In genomic region chr18:69969491-69969890, GRCh38 we compare ENCODE assay signal across 21 cellular contexts. TPM values are rescaled to one million over a fixed set of nuclear protein-coding genes. Genes with fewer than 3 reads are reported as not detected.
DNase-seq lines count a peak whose midpoint lies in the region; ATAC-seq and TF ChIP-seq lines count a peak whose summit lies in the region.
"Had no signal": no experiment of that assay in that cellular context is flagged by ENCODE, and none has a peak within 500 bp of the region (broad histone marks: within the 10 kb centered on the region; RNA-seq: fewer than 3 reads in every experiment).

No MANE protein-coding gene starts in this region.

- CTCF ChIA-PET in activated CD4-positive, alpha-beta memory T cell treated with anti-CD3 and anti-CD28 coated beads, Interleukin-2, amount 10 ng/mL, durations not matched to agents 7 days and 5 days (lab: Charles Lee) = no interaction called here

- no peaks in the 10 kb centered on the region for H3K27me3 Mint-ChIP-seq in naive thymus-derived CD8-positive, alpha-beta T cell
- H3K27me3 Mint-ChIP-seq in activated CD4-positive, alpha-beta memory T cell treated with anti-CD3 and anti-CD28 coated beads, Interleukin-2, amount 10 ng/mL, durations not matched to agents 7 days and 5 days = no peaks in the 10 kb centered on the region
- H3K27me3 Mint-ChIP-seq: IgD-negative memory B cell had no signal

- no peak for TF ChIP-seq CTCF in fibroblast of mammary gland (conservative IDR thresholded peaks at IDR 0.05; ENCODE audit: control insufficient read depth, insufficient read depth, low read depth, low read length)

- H3K4me3 Mint-ChIP-seq in naive thymus-derived CD8-positive, alpha-beta T cell = no peak overlapping the region
- H3K4me3 Mint-ChIP-seq in activated CD4-positive, alpha-beta memory T cell treated with anti-CD3 and anti-CD28 coated beads, Interleukin-2, amount 10 ng/mL, durations not matched to agents 7 days and 5 days = no peak overlapping the region
- H3K4me3 Mint-ChIP-seq: HFFc6, IgD-negative memory B cell had no signal

- H3K27ac Mint-ChIP-seq in naive thymus-derived CD8-positive, alpha-beta T cell = no peak overlapping the region
- H3K27ac Mint-ChIP-seq in activated CD4-positive, alpha-beta memory T cell treated with anti-CD3 and anti-CD28 coated beads, Interleukin-2, amount 10 ng/mL, durations not matched to agents 7 days and 5 days = no peak overlapping the region
- H3K27ac Mint-ChIP-seq: HFFc6 had no signal

- H3K36me3 ChIP-seq in SK-N-MC (ENCODE audit: insufficient read depth, low read length) = no peaks in the 10 kb centered on the region
- H3K36me3 ChIP-seq: SJCRH30 had no signal

- POLR2A ChIA-PET in naive thymus-derived CD8-positive, alpha-beta T cell (lab: Charles Lee) = no interaction called here
- POLR2A ChIA-PET in activated CD4-positive, alpha-beta memory T cell treated with anti-CD3 and anti-CD28 coated beads, Interleukin-2, amount 10 ng/mL, durations not matched to agents 7 days and 5 days (lab: Charles Lee) = no interaction called here

- H3K27ac ChIP-seq in SK-N-MC = no peak overlapping the region
- H3K27ac ChIP-seq: PC-9, RWPE1, SJCRH30 had no signal

- H3K9me3 ChIP-seq in SK-N-MC (ENCODE audit: low read depth, low read length) = no peaks in the 10 kb centered on the region
- H3K9me3 ChIP-seq: SJCRH30 had no signal

- DNase-seq in NOMO-1 treated with DMSO at 0.1 percent for 48 hours (lab: John Stamatoyannopoulos, UW; ENCODE audit: unreplicated experiment) (peak; percentile 40), NOMO-1 treated with dmso at 0.1 percent for 144 hours (lab: John Stamatoyannopoulos, UW; ENCODE audit: unreplicated experiment) (no peak), SK-N-MC (ENCODE audit: low read depth, low spot score) (peak; percentile 40), fibroblast of mammary gland (ENCODE audit: low read depth) (peak; percentile 22)
- no peak for DNase-seq in naive thymus-derived CD8-positive, alpha-beta T cell
- no peak for DNase-seq in activated CD4-positive, alpha-beta memory T cell treated with anti-CD3 and anti-CD28 coated beads, Interleukin-2, amount 10 ng/mL, durations not matched to agents 7 days and 5 days
- DNase-seq: C1 segment of cervical spinal cord, DMS79, H7, HFFc6, Karpas-422, NCI-H1694 treated with DMSO at 0.1 percent for 48 hours, NCI-H2227 treated with DMSO at 0.1 percent for 48 hours, NCI-H510A treated with DMSO at 0.1 percent for 48 hours, NCI-H774, PC-9, SJCRH30 had no signal

- H3K9me3 Mint-ChIP-seq in naive thymus-derived CD8-positive, alpha-beta T cell = peaks cover 0 to 16% (median 9%) of the 10 kb centered on the region in 9 donors
- peaks cover 16% of the 10 kb centered on the region for H3K9me3 Mint-ChIP-seq in activated CD4-positive, alpha-beta memory T cell treated with anti-CD3 and anti-CD28 coated beads, Interleukin-2, amount 10 ng/mL, durations not matched to agents 7 days and 5 days
- H3K9me3 Mint-ChIP-seq: HFFc6 had no signal

- peaks cover 0 to 11% (median 10%) of the 10 kb centered on the region in 3 donors for H3K36me3 Mint-ChIP-seq in naive thymus-derived CD8-positive, alpha-beta T cell
- H3K36me3 Mint-ChIP-seq in activated CD4-positive, alpha-beta memory T cell treated with anti-CD3 and anti-CD28 coated beads, Interleukin-2, amount 10 ng/mL, durations not matched to agents 7 days and 5 days (ENCODE audit: low read depth) = peaks cover 17% of the 10 kb centered on the region
- H3K36me3 Mint-ChIP-seq: IgD-negative memory B cell had no signal

- H3K4me3 ChIP-seq in SK-N-MC (no peak overlapping the region), fibroblast of mammary gland (ENCODE audit: control insufficient read depth, low read depth, low read length) (no peak overlapping the region)
- H3K4me3 ChIP-seq: PC-9, SJCRH30 had no signal

- H3K4me1 Mint-ChIP-seq in naive thymus-derived CD8-positive, alpha-beta T cell = peaks cover 9 to 25% (median 22%) of the 10 kb centered on the region in 4 donors
- peaks cover 27% of the 10 kb centered on the region for H3K4me1 Mint-ChIP-seq in activated CD4-positive, alpha-beta memory T cell treated with anti-CD3 and anti-CD28 coated beads, Interleukin-2, amount 10 ng/mL, durations not matched to agents 7 days and 5 days

- no peak overlapping the region for H3K9ac ChIP-seq in SK-N-MC (ENCODE audit: insufficient read length)

- no peak for ATAC-seq in HG02938 (IDR thresholded peaks at IDR 0.05; ENCODE audit: unreplicated experiment)
- ATAC-seq in naive thymus-derived CD8-positive, alpha-beta T cell = no peak
- ATAC-seq in GM18505 (IDR thresholded peaks at IDR 0.05; ENCODE audit: unreplicated experiment) = no peak

- TF ChIP-seq POLR2A in GM18505 (IDR thresholded peaks at IDR 0.05; ENCODE audit: borderline replicate concordance, extremely low read depth, insufficient read depth, insufficient read length) = no peak

RNA-seq across cellular contexts. Expression of gene CD226, which starts 21.8 kb away (rescaled TPM):
- total RNA-seq in naive thymus-derived CD8-positive, alpha-beta T cell = 10 to 100 TPM; 24.6 to 26.1 TPM
- 10 to 100 TPM; 13.0 to 26.4 (median 15.6) TPM for polyA plus RNA-seq in naive thymus-derived CD8-positive, alpha-beta T cell
- 100 to 1,000 TPM; 102 to 111 TPM for total RNA-seq in activated CD4-positive, alpha-beta memory T cell treated with anti-CD3 and anti-CD28 coated beads, Interleukin-2, amount 10 ng/mL, durations not matched to agents 7 days and 5 days
- total RNA-seq: H7 had no signal

Comparison
In these comparisons a context has a peak if more than half of its experiments do, and no peak if none do; other contexts are left out.
1. DNase-seq: peak in NOMO-1 treated with DMSO at 0.1 percent for 48 hours (single experiment), SK-N-MC (single experiment) and fibroblast of mammary gland (single experiment); none in NOMO-1 treated with dmso at 0.1 percent for 144 hours (single experiment), naive thymus-derived CD8-positive, alpha-beta T cell (0 of 10) and activated CD4-positive, alpha-beta memory T cell treated with anti-CD3 and anti-CD28 coated beads, Interleukin-2, amount 10 ng/mL, durations not matched to agents 7 days and 5 days (single experiment).